In genomic region chr14:70358631-70359030, GRCh38 we compare ENCODE assay signal across 8 cellular contexts.
DNase-seq lines count a peak whose midpoint lies in the region; ATAC-seq and TF ChIP-seq lines count a peak whose summit lies in the region.

No MANE protein-coding gene starts in this region.

- H3K36me3 ChIP-seq in tibial artery: no peaks in the 10 kb centered on the region

- peak overlapping the region; percentile 81 to 84 for H3K27ac ChIP-seq in tibial artery

- peaks cover 41% of the 10 kb centered on the region for H3K4me1 Mint-ChIP-seq in activated T-cell treated with anti-CD3 and anti-CD28 coated beads, Interleukin-2, amount 50 U/mL, for 24 hours (ENCODE audit: low read depth)
- H3K4me1 Mint-ChIP-seq in activated naive CD8-positive, alpha-beta T cell treated with anti-CD3 and anti-CD28 coated beads, Interleukin-2, amount 50 U/mL, for 24 hours: peaks cover 49% of the 10 kb centered on the region

- ATAC-seq in activated naive CD8-positive, alpha-beta T cell treated with anti-CD3 and anti-CD28 coated beads, Interleukin-2, amount 50 U/mL, for 24 hours: no peak
- ATAC-seq in HG02759 (IDR thresholded peaks at IDR 0.05; ENCODE audit: unreplicated experiment): no peak

- no peaks in the 10 kb centered on the region for H3K27me3 Mint-ChIP-seq in activated T-cell treated with anti-CD3 and anti-CD28 coated beads, Interleukin-2, amount 50 U/mL, for 24 hours
- no peaks in the 10 kb centered on the region for H3K27me3 Mint-ChIP-seq in activated naive CD8-positive, alpha-beta T cell treated with anti-CD3 and anti-CD28 coated beads, Interleukin-2, amount 50 U/mL, for 24 hours

- peak overlapping the region; percentile 99 for H3K4me3 Mint-ChIP-seq in activated T-cell treated with anti-CD3 and anti-CD28 coated beads, Interleukin-2, amount 50 U/mL, for 24 hours
- H3K4me3 Mint-ChIP-seq in activated naive CD8-positive, alpha-beta T cell treated with anti-CD3 and anti-CD28 coated beads, Interleukin-2, amount 50 U/mL, for 24 hours: peak overlapping the region; percentile 100

- peaks cover 0 to 33% (median 22%) of the 10 kb centered on the region in 4 donors for H3K4me1 ChIP-seq in tibial artery

- H3K27ac Mint-ChIP-seq in activated T-cell treated with anti-CD3 and anti-CD28 coated beads, Interleukin-2, amount 50 U/mL, for 24 hours: peak overlapping the region; percentile 96
- H3K27ac Mint-ChIP-seq in activated naive CD8-positive, alpha-beta T cell treated with anti-CD3 and anti-CD28 coated beads, Interleukin-2, amount 50 U/mL, for 24 hours: peak overlapping the region; percentile 95

- no peak for DNase-seq in activated T-cell treated with anti-CD3 and anti-CD28 coated beads, Interleukin-2, amount 50 U/mL, for 24 hours
- DNase-seq in activated T-cell treated with anti-CD3 and anti-CD28 coated beads for 4 hours (no peak), kidney tubule cell (ENCODE audit: low spot score) (peak; percentile 5), tibial artery (no peak), middle frontal gyrus (ENCODE audit: extremely low spot score, low spot score) (no peak), iPS-NIHi11 (ENCODE audit: low spot score) (no peak)
- no peak for DNase-seq in activated naive CD8-positive, alpha-beta T cell treated with anti-CD3 and anti-CD28 coated beads, Interleukin-2, amount 50 U/mL, for 24 hours

- no peak for TF ChIP-seq CTCF in tibial artery (IDR thresholded peaks at IDR 0.05)

- intact Hi-C loops in tibial artery (cut with DNase I; ENCODE audit: low total_unique reads): no loop called here

- no peaks in the 10 kb centered on the region for H3K9me3 Mint-ChIP-seq in activated T-cell treated with anti-CD3 and anti-CD28 coated beads, Interleukin-2, amount 50 U/mL, for 24 hours
- no peaks in the 10 kb centered on the region for H3K9me3 Mint-ChIP-seq in activated naive CD8-positive, alpha-beta T cell treated with anti-CD3 and anti-CD28 coated beads, Interleukin-2, amount 50 U/mL, for 24 hours

- H3K36me3 Mint-ChIP-seq in activated T-cell treated with anti-CD3 and anti-CD28 coated beads, Interleukin-2, amount 50 U/mL, for 24 hours (ENCODE audit: low read depth): peaks cover 31% of the 10 kb centered on the region
- peaks cover 21% of the 10 kb centered on the region for H3K36me3 Mint-ChIP-seq in activated naive CD8-positive, alpha-beta T cell treated with anti-CD3 and anti-CD28 coated beads, Interleukin-2, amount 50 U/mL, for 24 hours (ENCODE audit: low read depth)

- no peaks in the 10 kb centered on the region for H3K27me3 ChIP-seq in tibial artery

- H3K4me3 ChIP-seq in tibial artery: peak overlapping the region; percentile 65 to 72

- H3K9me3 ChIP-seq in tibial artery: no peaks in the 10 kb centered on the region
